In genomic region chr1:20575544-20576056, GRCh38 we compare ENCODE assay signal across 13 cellular contexts. TPM values are rescaled to one million over a fixed set of nuclear protein-coding genes. Genes with fewer than 3 reads are reported as not detected.
"Had no signal": no experiment of that assay in that cellular context is flagged by ENCODE, and none has a peak within 500 bp of the region (broad histone marks: within the 10 kb centered on the region; RNA-seq: fewer than 3 reads in every experiment).

No MANE protein-coding gene starts in this region.

- FAIRE-seq: TTC549 had no signal

- H3K27ac Mint-ChIP-seq: activated CD4-positive, alpha-beta T cell treated with anti-CD3 and anti-CD28 coated beads, Interleukin-2, amount 10 ng/mL, durations not matched to agents 7 days and 5 days; activated naive CD8-positive, alpha-beta T cell treated with anti-CD3 and anti-CD28 coated beads for 36 hours; dendritic cell treated with granulocyte-macrophage colony-stimulating factor and Interleukin-4, amounts not matched to agents 40 ng/mL and 50 ng/mL, for 4 days; immature natural killer cell; progenitor cell of endocrine pancreas; T-helper 17 cell had no signal

- H3K27me3 ChIP-seq: brain microvascular endothelial cell had no signal

- H3K4me3 Mint-ChIP-seq: activated CD4-positive, alpha-beta T cell treated with anti-CD3 and anti-CD28 coated beads, Interleukin-2, amount 10 ng/mL, durations not matched to agents 7 days and 5 days; activated naive CD8-positive, alpha-beta T cell treated with anti-CD3 and anti-CD28 coated beads for 36 hours; dendritic cell treated with granulocyte-macrophage colony-stimulating factor and Interleukin-4, amounts not matched to agents 40 ng/mL and 50 ng/mL, for 4 days; immature natural killer cell; naive thymus-derived CD8-positive, alpha-beta T cell; T-helper 17 cell had no signal

- H3K4me1 Mint-ChIP-seq: immature natural killer cell had no signal

- H3K36me3 ChIP-seq: brain microvascular endothelial cell, transverse colon had no signal

- H3K36me3 Mint-ChIP-seq: activated naive CD8-positive, alpha-beta T cell treated with anti-CD3 and anti-CD28 coated beads for 36 hours; immature natural killer cell; naive thymus-derived CD8-positive, alpha-beta T cell had no signal

- H3K4me3 ChIP-seq: transverse colon had no signal

- H3K9me3 ChIP-seq: transverse colon had no signal

- H3K27ac ChIP-seq: brain microvascular endothelial cell, transverse colon had no signal

- DNase-seq: occipital lobe, T-helper 17 cell had no signal

- H3K4me1 ChIP-seq: transverse colon had no signal

RNA-seq across cellular contexts. Expression of gene CDA, which starts 13.3 kb away (rescaled TPM):
- total RNA-seq: activated CD4-positive, alpha-beta T cell treated with anti-CD3 and anti-CD28 coated beads, Interleukin-2, amount 10 ng/mL, durations not matched to agents 7 days and 5 days; activated naive CD8-positive, alpha-beta T cell treated with anti-CD3 and anti-CD28 coated beads for 36 hours; naive thymus-derived CD8-positive, alpha-beta T cell; occipital lobe; progenitor cell of endocrine pancreas had no signal
- polyA plus RNA-seq: naive thymus-derived CD8-positive, alpha-beta T cell had no signal

RNA-seq across cellular contexts. Expression of gene FAM43B, which starts 23.2 kb away (rescaled TPM):
- total RNA-seq: activated CD4-positive, alpha-beta T cell treated with anti-CD3 and anti-CD28 coated beads, Interleukin-2, amount 10 ng/mL, durations not matched to agents 7 days and 5 days; activated naive CD8-positive, alpha-beta T cell treated with anti-CD3 and anti-CD28 coated beads for 36 hours; lung microvascular endothelial cell; mononuclear cell; naive thymus-derived CD8-positive, alpha-beta T cell; T-helper 17 cell; transverse colon had no signal
- polyA plus RNA-seq: immature natural killer cell; naive thymus-derived CD8-positive, alpha-beta T cell had no signal
